9 cellular contexts compared by ENCODE assay signal in the genomic region with DNA sequence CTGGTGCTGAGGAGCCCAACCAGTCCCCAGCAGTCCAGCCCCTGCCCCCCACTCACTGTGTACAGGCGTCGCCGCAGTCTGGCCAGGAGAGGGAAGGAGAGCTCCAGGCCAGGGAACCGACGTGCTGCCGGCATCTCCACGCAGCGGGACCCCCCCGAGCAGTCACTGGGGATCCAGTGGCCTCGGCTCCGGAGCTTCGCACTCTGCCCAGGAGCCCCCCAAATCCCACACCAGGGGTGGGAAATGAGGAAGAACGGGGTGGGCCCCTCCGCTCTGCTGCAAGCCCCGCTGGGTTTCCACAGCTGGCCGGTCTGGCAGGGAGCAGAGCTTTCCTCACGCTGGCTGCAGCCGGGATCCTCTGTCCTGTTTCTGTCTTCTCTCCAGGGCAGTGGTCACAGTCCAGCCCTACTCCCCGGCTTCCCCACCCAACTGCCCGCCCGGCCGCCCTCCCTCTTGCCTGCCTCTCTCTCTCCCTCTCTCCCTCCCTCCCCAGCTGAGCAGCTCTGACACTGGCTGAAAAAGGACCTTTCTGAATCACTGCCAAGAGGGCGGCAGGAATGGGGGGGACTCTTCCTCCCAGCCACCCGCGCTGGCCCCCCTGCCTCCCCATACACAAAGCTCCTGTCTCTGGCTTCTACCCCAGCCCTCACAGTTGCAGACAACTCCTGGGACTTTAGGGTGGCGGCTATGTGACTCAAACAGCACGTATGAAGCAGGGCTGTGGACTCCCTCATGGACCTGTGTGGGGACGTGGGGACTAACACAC. TPM values are rescaled to one million over a fixed set of nuclear protein-coding genes. Genes with fewer than 3 reads are reported as not detected.
DNase-seq lines count a peak whose midpoint lies in the region; ATAC-seq and TF ChIP-seq lines count a peak whose summit lies in the region.
"Had no signal": no experiment of that assay in that cellular context is flagged by ENCODE, and none has a peak within 500 bp of the region (broad histone marks: within the 10 kb centered on the region; RNA-seq: fewer than 3 reads in every experiment).

No MANE protein-coding gene starts in this region.

- H3K4me3 ChIP-seq in thoracic aorta: peak overlapping the region; percentile 69

- ATAC-seq in thoracic aorta (ENCODE audit: insufficient number of reproducible peaks, low FRiP score, low read depth): peak; percentile 32

- no peak for TF ChIP-seq CTCF in thoracic aorta (IDR thresholded peaks at IDR 0.05)

- peaks cover 42 to 69% of the 10 kb centered on the region in 2 donors for H3K4me1 ChIP-seq in thoracic aorta (ENCODE audit: control insufficient read depth in 1 of 2, low read depth in 2 of 2)

- H3K27ac ChIP-seq in thoracic aorta: peak overlapping the region; percentile 88 to 91

- H3K27me3 ChIP-seq in thoracic aorta (replicated peaks; ENCODE audit: insufficient read depth): no peaks in the 10 kb centered on the region

- no peaks in the 10 kb centered on the region for H3K9me3 ChIP-seq in thoracic aorta

- H3K36me3 ChIP-seq in thoracic aorta: peaks cover 3% of the 10 kb centered on the region

- DNase-seq in NCI-H2081 (lab: John Stamatoyannopoulos, UW) (peak; percentile 86 to 89), dermis blood vessel endothelial cell (peak; percentile 67), lung microvascular endothelial cell (ENCODE audit: low read depth in 2 of 2) (peak; percentile 58 to 81), thoracic aorta (ENCODE audit: low spot score) (peak; percentile 56), NCI-H128 (lab: John Stamatoyannopoulos, UW; ENCODE audit: unreplicated experiment) (no peak), RKO (ENCODE audit: low spot score) (no peak), RPMI8226 (no peak), SW 1271 (lab: John Stamatoyannopoulos, UW) (no peak)
- DNase-seq: cerebellar nuclear complex had no signal

RNA-seq across cellular contexts. Expression of a gene that starts 15.8 kb away (rescaled TPM):
- 16.6 and 20.1 TPM in 2 replicates for total RNA-seq in dermis blood vessel endothelial cell
- 8.3 and 16.1 TPM in 2 replicates for total RNA-seq in lung microvascular endothelial cell
- 10 to 100 TPM; 38.9 to 69.8 TPM for total RNA-seq in thoracic aorta

Comparison
In these comparisons a context has a peak if more than half of its experiments do, and no peak if none do; other contexts are left out.
1. DNase-seq: peak in NCI-H2081 (2 of 2), dermis blood vessel endothelial cell (single experiment), lung microvascular endothelial cell (2 of 2) and thoracic aorta (single experiment); none in NCI-H128 (single experiment), RKO (single experiment), RPMI8226 (single experiment) and SW 1271 (0 of 2).